31 cellular contexts compared by ENCODE assay signal in the genomic region with DNA sequence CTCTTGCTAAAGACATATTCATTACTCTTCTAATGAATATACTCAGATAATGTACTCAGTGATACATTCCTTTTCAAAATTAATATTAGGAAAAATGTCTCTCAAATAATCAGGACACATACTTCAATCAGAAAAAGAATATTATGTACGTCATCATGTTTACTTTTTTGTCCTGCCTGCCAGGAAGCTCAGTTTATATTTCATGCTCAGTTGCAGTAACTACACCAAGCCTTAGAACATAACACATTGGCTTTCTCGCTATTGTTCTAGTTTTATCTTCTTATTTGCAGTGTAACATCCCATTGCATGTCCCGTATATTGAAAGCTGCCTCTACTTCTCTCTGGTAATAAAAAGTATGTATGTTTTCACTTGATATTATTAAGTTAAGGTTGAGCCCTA.
"Had no signal": no experiment of that assay in that cellular context is flagged by ENCODE, and none has a peak within 500 bp of the region (broad histone marks: within the 10 kb centered on the region; RNA-seq: fewer than 3 reads in every experiment).

No MANE protein-coding gene starts in this region.

- ATAC-seq: activated CD8-positive, alpha-beta T cell treated with anti-CD3 and anti-CD28 coated beads, Interleukin-2, amount 10 ng/mL, durations not matched to agents 7 days and 5 days; K562; PC-3; T-cell had no signal

- H3K9me2 ChIP-seq: SK-N-SH had no signal

- H3K36me3 ChIP-seq: ascending aorta, cardiac muscle cell, MG63, Peyer's patch, SJSA1 had no signal

- H3K36me3 Mint-ChIP-seq: T-cell had no signal

- H3K27me3 Mint-ChIP-seq: activated CD4-positive, alpha-beta T cell treated with anti-CD3 and anti-CD28 coated beads, Interleukin-2, amount 10 ng/mL, durations not matched to agents 7 days and 5 days; activated naive CD4-positive, alpha-beta T cell treated with anti-CD3 and anti-CD28 coated beads, Interleukin-2, amount 50 U/mL, for 24 hours; activated naive CD8-positive, alpha-beta T cell treated with anti-CD3 and anti-CD28 coated beads, Interleukin-2, amount 10 ng/mL, durations not matched to agents 7 days and 5 days; activated T-cell treated with anti-CD3 and anti-CD28 coated beads, Interleukin-2, amount 50 U/mL, for 24 hours; central memory CD8-positive, alpha-beta T cell; T-cell had no signal

- H3K4me3 ChIP-seq: ascending aorta, cardiac muscle cell, K562, MG63, Peyer's patch, SJSA1 had no signal

- H3K9ac ChIP-seq: SK-N-SH had no signal

- DNase-seq: activated CD4-positive, alpha-beta T cell treated with anti-CD3 and anti-CD28 coated beads, Interleukin-2, amount 10 ng/mL, durations not matched to agents 7 days and 5 days; activated CD4-positive, alpha-beta T cell treated with anti-CD3 and anti-CD28 coated beads, Interleukin-2, amount 50 U/mL, for 48 hours; activated CD8-positive, alpha-beta T cell treated with anti-CD3 and anti-CD28 coated beads, Interleukin-2, amount 10 ng/mL, durations not matched to agents 7 days and 5 days; activated gamma-delta T cell; activated naive CD4-positive, alpha-beta T cell treated with Interleukin-2 at 50 U/mL for 16 hours; activated naive CD8-positive, alpha-beta T cell treated with anti-CD3 and anti-CD28 coated beads, Interleukin-2, amount 10 ng/mL, durations not matched to agents 7 days and 5 days; activated T-cell treated with anti-CD3 and anti-CD28 coated beads, Interleukin-2, amount 50 U/mL, for 24 hours; amygdala; Kasumi-1; MG63; NCI-H1048; NCI-H1436 treated with DMSO at 0.1 percent for 48 hours; NCI-H1694 treated with DMSO at 0.1 percent for 48 hours; NCI-H2029; NCI-H345; NCI-H524 treated with DMSO at 0.1 percent for 48 hours; NCI-H748 treated with DMSO at 0.1 percent for 48 hours; NK-92 treated with Interleukin-12 subunit alpha and Interleukin-12 subunit beta, amount 100 ng/mL, for 24 hours; PC-3; Peyer's patch; RPMI8226; SK-N-SH; T-cell; T1000 had no signal

- H3K4me2 ChIP-seq: SK-N-SH had no signal

- H3K27ac ChIP-seq: ascending aorta, cardiac muscle cell, Peyer's patch, SJSA1 had no signal

- H3K4me3 Mint-ChIP-seq: activated CD4-positive, alpha-beta T cell treated with anti-CD3 and anti-CD28 coated beads, Interleukin-2, amount 10 ng/mL, durations not matched to agents 7 days and 5 days; activated CD8-positive, alpha-beta T cell treated with anti-CD3 and anti-CD28 coated beads, Interleukin-2, amount 10 ng/mL, durations not matched to agents 7 days and 5 days; activated naive CD4-positive, alpha-beta T cell treated with anti-CD3 and anti-CD28 coated beads, Interleukin-2, amount 50 U/mL, for 24 hours; activated naive CD8-positive, alpha-beta T cell treated with anti-CD3 and anti-CD28 coated beads, Interleukin-2, amount 10 ng/mL, durations not matched to agents 7 days and 5 days; activated T-cell treated with anti-CD3 and anti-CD28 coated beads, Interleukin-2, amount 50 U/mL, for 24 hours; central memory CD8-positive, alpha-beta T cell; T-cell had no signal

- H3K4me1 ChIP-seq: ascending aorta had no signal

- H3K27ac Mint-ChIP-seq: activated CD4-positive, alpha-beta T cell treated with anti-CD3 and anti-CD28 coated beads, Interleukin-2, amount 10 ng/mL, durations not matched to agents 7 days and 5 days; activated CD8-positive, alpha-beta T cell treated with anti-CD3 and anti-CD28 coated beads, Interleukin-2, amount 10 ng/mL, durations not matched to agents 7 days and 5 days; activated naive CD4-positive, alpha-beta T cell treated with anti-CD3 and anti-CD28 coated beads, Interleukin-2, amount 50 U/mL, for 24 hours; activated T-cell treated with anti-CD3 and anti-CD28 coated beads, Interleukin-2, amount 50 U/mL, for 24 hours; activated T-helper 2 cell treated with anti-CD3 and anti-CD28 coated beads, Interferon-gamma antibody, Interleukin-2, Interleukin-4, amounts not matched to agents 10 μg/mL and 5 μg/mL and 100 μg/mL, durations not matched to agents 14 hours and 24 hours and 36 hours had no signal

- H3K9me3 ChIP-seq: ascending aorta, MG63, Peyer's patch, SJSA1, SK-N-SH had no signal

- H3K27me3 ChIP-seq: ascending aorta, MG63, Peyer's patch, SJSA1 had no signal
